ENCODE assay signal across 1 cellular context in genomic region chr1:246613131-246613758, GRCh38.
TF ChIP-seq lines count a peak whose summit lies in the region.

No MANE protein-coding gene starts in this region.

TF ChIP-seq in endothelial cell of umbilical vein, 7 proteins besides CTCF, POLR2A, EP300 and RAD21:
- TF ChIP-seq MYC (IDR thresholded peaks at IDR 0.05; ENCODE audit: low read depth, low read length) = no peak
- no peak for TF ChIP-seq MAX (IDR thresholded peaks at IDR 0.05; ENCODE audit: insufficient read depth, insufficient read length)
- TF ChIP-seq GATA2 (IDR thresholded peaks at IDR 0.05; ENCODE audit: insufficient read depth, insufficient read length, low read depth, low read length) = no peak
- no peak for TF ChIP-seq POLR2AphosphoS5 (IDR thresholded peaks at IDR 0.05; ENCODE audit: insufficient read depth, low read depth, low read length)
- TF ChIP-seq FOS (IDR thresholded peaks at IDR 0.05; ENCODE audit: borderline replicate concordance, insufficient read depth, low read length) = no peak
- no peak for TF ChIP-seq JUN (IDR thresholded peaks at IDR 0.05; ENCODE audit: borderline replicate concordance, insufficient read depth, insufficient read length, low read depth)
- TF ChIP-seq EZH2 (IDR thresholded peaks at IDR 0.05; ENCODE audit: borderline replicate concordance, low read depth, low read length, severe bottlenecking) = no peak
TF ChIP-seq in endothelial cell of umbilical vein: peak in this region for 0.
